Comparison of ENCODE assay signal across 1 cellular context in the genomic region with DNA sequence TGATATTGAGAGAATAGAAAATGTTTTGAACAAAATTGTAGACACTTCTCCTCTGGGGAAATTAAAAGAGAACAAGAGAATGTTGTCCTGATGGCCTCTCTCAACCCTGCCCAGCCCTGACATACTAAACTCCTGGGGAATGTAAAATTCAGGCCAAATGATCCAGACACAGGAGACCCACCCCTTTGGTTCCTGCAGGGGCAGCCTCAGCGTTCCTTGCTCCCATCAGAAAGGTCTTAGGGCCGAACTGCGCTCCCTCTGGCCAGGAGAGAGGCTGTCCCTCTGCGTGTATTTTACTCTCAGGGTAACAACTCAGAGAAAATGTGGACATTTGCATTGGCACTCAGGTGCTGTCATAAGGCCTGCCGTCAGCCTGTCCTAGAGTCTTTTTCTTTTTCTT.
TF ChIP-seq lines count a peak whose summit lies in the region.

No MANE protein-coding gene starts in this region.

TF ChIP-seq in HepG2, 621 proteins besides CTCF, POLR2A, EP300 and RAD21 (continued from another document):
- TF ChIP-seq ZNF644 (CRISPR knock-in tag; IDR thresholded peaks at IDR 0.05; ENCODE audit: low read depth) (no peak), ZFP41 (CRISPR knock-in tag; IDR thresholded peaks at IDR 0.05; ENCODE audit: borderline replicate concordance) (no peak), ZNF136 (CRISPR knock-in tag; IDR thresholded peaks at IDR 0.05; ENCODE audit: low read depth) (no peak), NCOA1 (CRISPR knock-in tag; IDR thresholded peaks at IDR 0.05) (no peak), ZKSCAN8 (CRISPR knock-in tag; IDR thresholded peaks at IDR 0.05; ENCODE audit: borderline replicate concordance) (no peak), CENPT (CRISPR knock-in tag; IDR thresholded peaks at IDR 0.05; ENCODE audit: low read depth) (no peak), ZNF709 (CRISPR knock-in tag; IDR thresholded peaks at IDR 0.05) (no peak), ZNF839 (CRISPR knock-in tag; IDR thresholded peaks at IDR 0.05; ENCODE audit: borderline replicate concordance) (no peak)
- TF ChIP-seq, protein P1, sequence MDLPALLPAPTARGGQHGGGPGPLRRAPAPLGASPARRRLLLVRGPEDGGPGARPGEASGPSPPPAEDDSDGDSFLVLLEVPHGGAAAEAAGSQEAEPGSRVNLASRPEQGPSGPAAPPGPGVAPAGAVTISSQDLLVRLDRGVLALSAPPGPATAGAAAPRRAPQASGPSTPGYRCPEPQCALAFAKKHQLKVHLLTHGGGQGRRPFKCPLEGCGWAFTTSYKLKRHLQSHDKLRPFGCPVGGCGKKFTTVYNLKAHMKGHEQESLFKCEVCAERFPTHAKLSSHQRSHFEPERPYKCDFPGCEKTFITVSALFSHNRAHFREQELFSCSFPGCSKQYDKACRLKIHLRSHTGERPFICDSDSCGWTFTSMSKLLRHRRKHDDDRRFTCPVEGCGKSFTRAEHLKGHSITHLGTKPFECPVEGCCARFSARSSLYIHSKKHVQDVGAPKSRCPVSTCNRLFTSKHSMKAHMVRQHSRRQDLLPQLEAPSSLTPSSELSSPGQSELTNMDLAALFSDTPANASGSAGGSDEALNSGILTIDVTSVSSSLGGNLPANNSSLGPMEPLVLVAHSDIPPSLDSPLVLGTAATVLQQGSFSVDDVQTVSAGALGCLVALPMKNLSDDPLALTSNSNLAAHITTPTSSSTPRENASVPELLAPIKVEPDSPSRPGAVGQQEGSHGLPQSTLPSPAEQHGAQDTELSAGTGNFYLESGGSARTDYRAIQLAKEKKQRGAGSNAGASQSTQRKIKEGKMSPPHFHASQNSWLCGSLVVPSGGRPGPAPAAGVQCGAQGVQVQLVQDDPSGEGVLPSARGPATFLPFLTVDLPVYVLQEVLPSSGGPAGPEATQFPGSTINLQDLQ (CRISPR knock-in tag; IDR thresholded peaks at IDR 0.05): no peak
